In genomic region chr9:134442486-134443168, GRCh38 we compare ENCODE assay signal across 8 cellular contexts.
DNase-seq lines count a peak whose midpoint lies in the region; ATAC-seq, FAIRE-seq and TF ChIP-seq lines count a peak whose summit lies in the region.

No MANE protein-coding gene starts in this region.

- H4K20me1 ChIP-seq in HCT116 (ENCODE audit: insufficient read depth) (no peaks in the 10 kb centered on the region), K562 (replicated peaks; ENCODE audit: control insufficient read depth, insufficient read depth, low read length) (0 out of 2 replicates have a peak, but pooled peaks cover 4% of the 10 kb centered on the region)

- 11% methylated on average over 15 of the region's 21 CpGs for WGBS in K562 (ENCODE audit: insufficient coverage, low coverage, missing lambda C conversion rate)

- no peaks in the 10 kb centered on the region for H3K27me3 ChIP-seq in HCT116 (ENCODE audit: insufficient read depth, low read length)
- 0 out of 5 replicates have a peak, but pooled peaks cover 0 to 5% of the 10 kb centered on the region in 2 experiments for H3K27me3 ChIP-seq in K562 (ENCODE audit: control insufficient read depth in 2 of 2, insufficient read depth in 2 of 2, low read length in 2 of 2)
- no peaks in the 10 kb centered on the region for H3K27me3 ChIP-seq in lower lobe of right lung (ENCODE audit: low read depth)

- H2AFZ ChIP-seq in HCT116 (ENCODE audit: low read depth, low read length, poor library complexity, severe bottlenecking) (no peak overlapping the region), K562 (ENCODE audit: low read depth, low read length) (no peak overlapping the region)

- RAD21 ChIA-PET in HCT116 (lab: Charles Lee; ENCODE audit: low non-redundant PET in 1 of 2, low total read pairs in 2 of 2, uncharacterized antibody in 2 of 2, unreplicated experiment in 2 of 2): interaction anchor here (1.2 to 2.4 kb wide), 6 partner anchors 64 to 272 kb away, joined by 3 to 10 read pairs (median 5); no protein-coding TSS in a partner anchor

- H3K27ac ChIP-seq in HCT116 (ENCODE audit: low read depth, low read length): no peak overlapping the region
- no peak overlapping the region for H3K27ac ChIP-seq in K562 (ENCODE audit: extremely low read depth, low read depth, low read length)
- no peak overlapping the region for H3K27ac ChIP-seq in lower lobe of right lung

- no peaks in the 10 kb centered on the region; a peak in 2 of 4 replicates for H3K9me3 ChIP-seq in HCT116 (ENCODE audit: control insufficient read depth in 1 of 2, insufficient read depth in 1 of 2, low read depth in 1 of 2, low read length in 2 of 2)
- H3K9me3 ChIP-seq in K562 (replicated peaks; ENCODE audit: control insufficient read depth, insufficient read depth, low read depth, low read length): no peaks in the 10 kb centered on the region; the same call in 1 of the 2 replicates
- H3K9me3 ChIP-seq in lower lobe of right lung: no peaks in the 10 kb centered on the region

- H3K9ac ChIP-seq in HCT116 (ENCODE audit: low read length): no peak overlapping the region
- no peak overlapping the region for H3K9ac ChIP-seq in K562 (ENCODE audit: insufficient read depth in 1 of 2, low read depth in 2 of 2, low read length in 2 of 2)

- no TSS peak for BruUV-seq in HCT116 (replicated peaks; lab: Mats Ljungman, UMichigan)
- no TSS peak for BruUV-seq in K562 (replicated peaks; lab: Mats Ljungman, UMichigan)

- TF ChIP-seq CTCF in HCT116 (IDR thresholded peaks at IDR 0.05 in 2 of 3, conservative IDR thresholded peaks at IDR 0.05 in 1 of 3; ENCODE audit: borderline replicate concordance in 1 of 3, insufficient read depth in 1 of 3, low read depth in 2 of 3, low read length in 2 of 3): no peak
- no peak for TF ChIP-seq CTCF in K562 (IDR thresholded peaks at IDR 0.05 in 2 of 3, conservative IDR thresholded peaks at IDR 0.05 in 1 of 3; ENCODE audit: insufficient read depth in 2 of 3, low read depth in 1 of 3, low read length in 3 of 3)
- TF ChIP-seq CTCF in lower lobe of right lung (IDR thresholded peaks at IDR 0.05): no peak
- TF ChIP-seq CTCF in natural killer cell (IDR thresholded peaks at IDR 0.05): no peak

- POLR2A ChIA-PET in HCT116 (lab: Charles Lee): no interaction called here
- POLR2A ChIA-PET in K562 (lab: Yijun Ruan, JAX): interaction anchor here (0.6 to 1.4 kb wide), 4 partner anchors 17 to 287 kb away, joined by 3 read pairs; no protein-coding TSS in a partner anchor

- in situ Hi-C loops in K562 (cut with MboI): no loop called here

- CTCF ChIA-PET in HCT116 (lab: Charles Lee): interaction anchor here (0.6 to 2.5 kb wide), 10 partner anchors 10 to 278 kb away, joined by 3 to 29 read pairs (median 6); partner anchors contain the start of gene RNU6ATAC
- CTCF ChIA-PET in K562 (lab: Yijun Ruan, JAX; ENCODE audit: low intra/inter-chr PET ratio): interaction anchor here (3.5 kb wide), 1 partner anchor 272 kb away, joined by 52 read pairs; no protein-coding TSS in a partner anchor

- FAIRE-seq in K562 (lab: Jason Lieb, UNC): no peak

- intact Hi-C loops in HCT116 (cut with micrococcal nuclease) (loop anchor here (1.0 to 5.0 kb wide), 3 partner anchors 64 to 272 kb away; no protein-coding TSS in a partner anchor), K562 (cut with micrococcal nuclease) (loop anchor here (1.0 to 2.0 kb wide), 2 partner anchors 174 to 272 kb away; no protein-coding TSS in a partner anchor), lower lobe of right lung (cut with DNase I) (no loop called here), natural killer cell (cut with micrococcal nuclease) (loop anchor here (1.0 to 10.0 kb wide), 5 partner anchors 35 to 272 kb away; no protein-coding TSS in a partner anchor)

- DNase-seq in DMS79 treated with DMSO at 0.1 percent for 48 hours (lab: John Stamatoyannopoulos, UW) (peak; percentile 25), DMS79 (lab: John Stamatoyannopoulos, UW) (no peak), HCT116 (ENCODE audit: low read depth, low spot score) (no peak), K562 (ENCODE audit: extremely low read depth in 1 of 4, low spot score in 3 of 4) (peak in 1 of 4 experiments; percentile 27), lower lobe of right lung (no peak), natural killer cell (no peak), MV-4-11 (lab: John Stamatoyannopoulos, UW) (no peak)
- DNase-seq in activated CD4-positive, alpha-beta T cell treated with anti-CD3 and anti-CD28 coated beads for 4 hours: no peak

- H3K9me1 ChIP-seq in K562 (ENCODE audit: control insufficient read depth, insufficient read depth, low read length): no peaks in the 10 kb centered on the region

- no peak overlapping the region for H3K4me2 ChIP-seq in HCT116 (ENCODE audit: low read length)
- no peak overlapping the region for H3K4me2 ChIP-seq in K562 (ENCODE audit: insufficient read depth, low read length)

- TF ChIP-seq POLR2A in HCT116 (IDR thresholded peaks at IDR 0.05; ENCODE audit: borderline replicate concordance, extremely low read depth, insufficient read depth, insufficient read length): no peak
- no peak for TF ChIP-seq POLR2A in K562 (conservative IDR thresholded peaks at IDR 0.05)

- no peaks in the 10 kb centered on the region for H3K9me2 ChIP-seq in HCT116 (ENCODE audit: insufficient read depth)

- H3K79me2 ChIP-seq in HCT116 (ENCODE audit: insufficient read depth, low read length): no peaks in the 10 kb centered on the region
- no peaks in the 10 kb centered on the region for H3K79me2 ChIP-seq in K562 (ENCODE audit: control insufficient read depth, insufficient read depth, low read length)

- ATAC-seq in HCT116: peak; percentile 2; the same call in 1 of the 2 replicates
- no peak; the same call in 2 of the 3 replicates for ATAC-seq in K562
- peak; percentile 2 for ATAC-seq in lower lobe of right lung
- ATAC-seq in natural killer cell: no peak

- no peaks in the 10 kb centered on the region for H3K9me3 Mint-ChIP-seq in natural killer cell

- H3K4me3 Mint-ChIP-seq in natural killer cell: no peak overlapping the region

- H3K4me1 ChIP-seq in HCT116 (ENCODE audit: control insufficient read depth in 1 of 2, insufficient read depth in 2 of 2, low read length in 2 of 2) (peaks cover 6 to 8% of the 10 kb centered on the region in 2 experiments; a peak in 3 of 4 replicates), K562 (replicated peaks in 1 of 2; ENCODE audit: control insufficient read depth in 2 of 2, insufficient read depth in 2 of 2, low read length in 2 of 2) (peaks cover 0 to 34% of the 10 kb centered on the region in 2 experiments; a peak in 1 of 5 replicates), lower lobe of right lung (peaks cover 36% of the 10 kb centered on the region)

- H3K36me3 Mint-ChIP-seq in natural killer cell: no peaks in the 10 kb centered on the region

- H3K36me3 ChIP-seq in HCT116 (ENCODE audit: control insufficient read depth in 1 of 2, insufficient read depth in 2 of 2, low read length in 2 of 2) (no peaks in the 10 kb centered on the region), K562 (ENCODE audit: control insufficient read depth, insufficient read depth, low read length) (no peaks in the 10 kb centered on the region), lower lobe of right lung (peaks cover 7% of the 10 kb centered on the region)

- TF ChIP-seq EP300 in K562 (IDR thresholded peaks at IDR 0.05; ENCODE audit: low read length): no peak

- no peak for TF ChIP-seq RAD21 in HCT116 (IDR thresholded peaks at IDR 0.05; ENCODE audit: low read depth)
- no peak for TF ChIP-seq RAD21 in K562 (CRISPR knock-in tag; conservative IDR thresholded peaks at IDR 0.05 in 1 of 2, IDR thresholded peaks at IDR 0.05 in 1 of 2)

- peaks cover 16 to 37% of the 10 kb centered on the region in 2 donors for H3K4me1 Mint-ChIP-seq in natural killer cell

- peaks cover 0 to 5% of the 10 kb centered on the region in 2 donors for H3K27me3 Mint-ChIP-seq in natural killer cell (ENCODE audit: low read depth in 2 of 2)

- H3K27ac Mint-ChIP-seq in natural killer cell: peak overlapping the region in 1 of 2 donors; percentile 86

- H3K4me3 ChIP-seq in HCT116 (replicated peaks in 1 of 2; ENCODE audit: low read depth in 1 of 2, low read length in 2 of 2): no peak overlapping the region
- H3K4me3 ChIP-seq in K562: no peak overlapping the region
- no peak overlapping the region for H3K4me3 ChIP-seq in lower lobe of right lung

TF ChIP-seq in HCT116, 20 proteins besides CTCF, POLR2A, EP300 and RAD21:
- TF ChIP-seq SP1 (IDR thresholded peaks at IDR 0.05; ENCODE audit: low read depth) (no peak), MAX (IDR thresholded peaks at IDR 0.05) (no peak), EZH2phosphoT487 (IDR thresholded peaks at IDR 0.05; ENCODE audit: borderline replicate concordance) (no peak), ZNF274 (IDR thresholded peaks at IDR 0.05; ENCODE audit: low read depth, low read length) (no peak), ZFX (IDR thresholded peaks at IDR 0.05) (no peak), JUND (IDR thresholded peaks at IDR 0.05) (no peak), CBX3 (IDR thresholded peaks at IDR 0.05; ENCODE audit: low read depth) (no peak)

TF ChIP-seq in K562, 482 proteins besides CTCF, POLR2A, EP300 and RAD21:
- TF ChIP-seq POLR2G (IDR thresholded peaks at IDR 0.05; ENCODE audit: low read depth, low read length) (peak; percentile 33), RFX1 (IDR thresholded peaks at IDR 0.05) (peak; percentile 47; the same call in 1 of the 2 replicates)
- TF ChIP-seq, protein P1, sequence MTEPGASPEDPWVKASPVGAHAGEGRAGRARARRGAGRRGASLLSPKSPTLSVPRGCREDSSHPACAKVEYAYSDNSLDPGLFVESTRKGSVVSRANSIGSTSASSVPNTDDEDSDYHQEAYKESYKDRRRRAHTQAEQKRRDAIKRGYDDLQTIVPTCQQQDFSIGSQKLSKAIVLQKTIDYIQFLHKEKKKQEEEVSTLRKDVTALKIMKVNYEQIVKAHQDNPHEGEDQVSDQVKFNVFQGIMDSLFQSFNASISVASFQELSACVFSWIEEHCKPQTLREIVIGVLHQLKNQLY (CRISPR knock-in tag; conservative IDR thresholded peaks at IDR 0.05): no peak
- TF ChIP-seq, protein P2, sequence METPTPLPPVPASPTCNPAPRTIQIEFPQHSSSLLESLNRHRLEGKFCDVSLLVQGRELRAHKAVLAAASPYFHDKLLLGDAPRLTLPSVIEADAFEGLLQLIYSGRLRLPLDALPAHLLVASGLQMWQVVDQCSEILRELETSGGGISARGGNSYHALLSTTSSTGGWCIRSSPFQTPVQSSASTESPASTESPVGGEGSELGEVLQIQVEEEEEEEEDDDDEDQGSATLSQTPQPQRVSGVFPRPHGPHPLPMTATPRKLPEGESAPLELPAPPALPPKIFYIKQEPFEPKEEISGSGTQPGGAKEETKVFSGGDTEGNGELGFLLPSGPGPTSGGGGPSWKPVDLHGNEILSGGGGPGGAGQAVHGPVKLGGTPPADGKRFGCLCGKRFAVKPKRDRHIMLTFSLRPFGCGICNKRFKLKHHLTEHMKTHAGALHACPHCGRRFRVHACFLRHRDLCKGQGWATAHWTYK (CRISPR knock-in tag; IDR thresholded peaks at IDR 0.05): no peak

Comparison
In these comparisons a context has a peak if more than half of its experiments do, and no peak if none do; other contexts are left out.
1. ATAC-seq: peak in HCT116 (single experiment) and lower lobe of right lung (2 of 2); none in K562 (single experiment) and natural killer cell (0 of 3).